In the genomic region with DNA sequence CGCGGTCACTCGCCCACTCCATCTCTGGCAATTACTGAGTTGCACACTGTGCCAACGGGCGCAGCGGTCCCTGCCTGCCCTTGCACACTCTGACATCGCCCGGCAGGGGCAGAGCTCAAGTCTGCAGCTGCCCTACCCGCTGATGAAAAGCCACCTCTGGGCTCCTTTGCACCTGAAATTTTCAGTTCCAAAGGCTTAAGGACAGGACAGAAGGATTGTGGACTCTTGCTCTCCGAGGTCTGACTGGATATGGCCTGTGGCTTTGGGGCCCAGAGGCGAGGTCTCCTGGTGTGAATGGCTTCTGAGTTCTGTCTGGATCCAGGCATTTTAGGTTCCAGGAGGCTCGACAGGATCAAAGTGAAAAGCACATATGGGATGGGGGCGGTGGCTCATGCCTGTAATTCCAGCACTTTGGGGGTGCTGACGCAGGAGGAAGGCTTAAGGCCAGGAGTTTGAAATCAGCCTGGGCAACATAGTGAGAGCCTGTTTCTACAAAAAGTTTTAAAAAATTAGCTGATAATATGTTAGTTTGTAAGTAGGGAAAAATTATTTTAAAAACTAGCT, we compare ENCODE assay signal across 23 cellular contexts.
A peak's percentile ranks its signal among the peaks of the same experiment; 100 is the strongest.
DNase-seq lines count a peak whose midpoint lies in the region; ATAC-seq, FAIRE-seq and TF ChIP-seq lines count a peak whose summit lies in the region.
"Had no signal": no experiment of that assay in that cellular context is flagged by ENCODE, and none has a peak within 500 bp of the region (broad histone marks: within the 10 kb centered on the region; RNA-seq: fewer than 3 reads in every experiment).

No MANE protein-coding gene starts in this region.

- H3K27me3 ChIP-seq in HepG2 (ENCODE audit: control insufficient read depth in 1 of 2, insufficient read depth in 2 of 2, low read length in 2 of 2) (peaks cover 0 to 20% of the 10 kb centered on the region in 2 experiments; a peak in 1 of 5 replicates), right lobe of liver (no peaks in the 10 kb centered on the region), ascending aorta (no peaks in the 10 kb centered on the region)
- H3K27me3 ChIP-seq: thyroid gland had no signal

- H3K4me3 ChIP-seq in HepG2 (replicated peaks in 1 of 3; ENCODE audit: insufficient read depth in 1 of 3, low read depth in 2 of 3, low read length in 3 of 3) (no peak overlapping the region), right lobe of liver (no peak overlapping the region), ascending aorta (no peak overlapping the region)
- H3K4me3 ChIP-seq: breast epithelium, HAP-1, lung, thyroid gland had no signal

- no peak for DNase-seq in HepG2 (ENCODE audit: low spot score)
- DNase-seq in right lobe of liver: no peak
- DNase-seq in RPMI8226: peak; percentile 23
- DNase-seq in naive B cell: no peak
- DNase-seq in NCI-H526 treated with DMSO at 0.1 percent for 48 hours (lab: John Stamatoyannopoulos, UW): no peak
- DNase-seq in ascending aorta (ENCODE audit: low spot score in 2 of 2): no peak
- no peak for DNase-seq in EL
- DNase-seq: activated CD4-positive, alpha-beta T cell treated with anti-CD3 and anti-CD28 coated beads, Interleukin-2, amount 50 U/mL, for 4 hours; activated naive CD4-positive, alpha-beta T cell treated with anti-CD3 and anti-CD28 coated beads, Interleukin-2, amount 50 U/mL, for 16 hours; amniotic stem cell; DMS53; effector CD8-positive, alpha-beta T cell; GDM1; glutamatergic neuron; NCI-H446 treated with DMSO at 0.1 percent for 48 hours; stimulated activated CD4-positive, alpha-beta T cell treated with anti-CD3 and anti-CD28 coated beads, Interleukin-15, amount 100 ng/mL, for 24 hours; stimulated activated naive CD8-positive, alpha-beta T cell treated with anti-CD3 and anti-CD28 coated beads, Interleukin-15, amount 100 ng/mL, for 72 hours; thyroid gland had no signal

- intact Hi-C loops in HepG2 (cut with micrococcal nuclease; ENCODE audit: unreplicated experiment): no loop called here
- intact Hi-C loops in right lobe of liver (cut with DNase I): no loop called here
- intact Hi-C loops in ascending aorta (cut with DNase I): no loop called here

- no peaks in the 10 kb centered on the region for H3K9me3 Mint-ChIP-seq in naive B cell
- H3K9me3 Mint-ChIP-seq: activated T-helper 1 cell treated with anti-CD3 and anti-CD28 coated beads, Interleukin-12 subunit alpha, Interleukin-12 subunit beta, Interleukin-2, Interleukin-4 antibody, amounts not matched to agents 30 ng/mL and 10 ng/mL and 1 ng/mL, durations not matched to agents 14 hours and 24 hours and 36 hours; stimulated activated naive CD8-positive, alpha-beta T cell treated with anti-CD3 and anti-CD28 coated beads, Interleukin-15, amount 100 ng/mL, for 72 hours had no signal

- CTCF ChIA-PET in HepG2 (lab: Yijun Ruan, JAX; ENCODE audit: low intra/inter-chr PET ratio, low total read pairs): no interaction called here

- no peaks in the 10 kb centered on the region for H4K20me1 ChIP-seq in HepG2 (ENCODE audit: insufficient read depth, low read length)

- peaks cover 17% of the 10 kb centered on the region for H3K4me1 ChIP-seq in HepG2 (ENCODE audit: insufficient read depth, low read length)
- no peaks in the 10 kb centered on the region for H3K4me1 ChIP-seq in right lobe of liver
- H3K4me1 ChIP-seq in ascending aorta: no peaks in the 10 kb centered on the region
- H3K4me1 ChIP-seq: breast epithelium, HAP-1, thyroid gland had no signal

- no peaks in the 10 kb centered on the region for H3K27me3 Mint-ChIP-seq in naive B cell

- in situ Hi-C loops in HepG2 (cut with HindIII; ENCODE audit: extremely low pct_ligation_motif_present, low pct_unique_long_range_greater_than_20kb): no loop called here

- BruUV-seq in HepG2 (replicated peaks; lab: Mats Ljungman, UMichigan): no TSS peak

- TF ChIP-seq POLR2A in HepG2 (IDR thresholded peaks at IDR 0.05; ENCODE audit: insufficient read depth in 1 of 2, low read depth in 2 of 2, low read length in 2 of 2): no peak
- no peak for TF ChIP-seq POLR2A in right lobe of liver (IDR thresholded peaks at IDR 0.05)

- no peak overlapping the region for H3K27ac ChIP-seq in HepG2 (ENCODE audit: extremely low read length, insufficient read depth, low read length)
- no peak overlapping the region for H3K27ac ChIP-seq in right lobe of liver
- no peak overlapping the region for H3K27ac ChIP-seq in ascending aorta
- H3K27ac ChIP-seq: breast epithelium, thyroid gland had no signal

- TF ChIP-seq EP300 in HepG2 (IDR thresholded peaks at IDR 0.05; ENCODE audit: low read depth in 2 of 2, low read length in 2 of 2): no peak
- TF ChIP-seq EP300 in HepG2 (CRISPR knock-in tag; IDR thresholded peaks at IDR 0.05; ENCODE audit: borderline replicate concordance): no peak

- peak; percentile 77 for ATAC-seq in HepG2
- ATAC-seq in right lobe of liver: no peak
- ATAC-seq in naive B cell (ENCODE audit: low read depth in 2 of 2): no peak
- no peak for ATAC-seq in HG03135 (IDR thresholded peaks at IDR 0.05; ENCODE audit: unreplicated experiment)
- ATAC-seq: stimulated activated naive CD8-positive, alpha-beta T cell treated with anti-CD3 and anti-CD28 coated beads, Interleukin-15, amount 100 ng/mL, for 72 hours had no signal

- H3K9me3 ChIP-seq in HepG2 (ENCODE audit: low read length) (no peaks in the 10 kb centered on the region), right lobe of liver (no peaks in the 10 kb centered on the region), ascending aorta (no peaks in the 10 kb centered on the region)
- H3K9me3 ChIP-seq: breast epithelium, HAP-1, thyroid gland had no signal

- no peaks in the 10 kb centered on the region for H3K79me2 ChIP-seq in HepG2 (ENCODE audit: insufficient read depth, low read length)

- no peak for TF ChIP-seq RAD21 in HepG2 (CRISPR knock-in tag; IDR thresholded peaks at IDR 0.05)

- WGBS in HepG2 (ENCODE audit: low lambda C conversion rate): 19% methylated on average over 6 of the region's 14 CpGs
- 85% methylated on average over 4 of the region's 14 CpGs for WGBS in right lobe of liver (ENCODE audit: insufficient coverage, low coverage, low lambda C conversion rate, missing lambda C conversion rate)

- H2AFZ ChIP-seq in HepG2 (ENCODE audit: low read length): no peak overlapping the region

- POLR2A ChIA-PET in HepG2 (lab: Yijun Ruan, JAX): no interaction called here

- H3K4me2 ChIP-seq in HepG2 (ENCODE audit: low read depth, low read length): peak overlapping the region; percentile 29; the same call in 1 of the 2 replicates

- H3K27ac Mint-ChIP-seq in naive B cell: peak overlapping the region in 5 of 6 donors; percentile 11 to 88 (median 74)
- H3K27ac Mint-ChIP-seq: activated T-helper 1 cell treated with anti-CD3 and anti-CD28 coated beads, Interleukin-12 subunit alpha, Interleukin-12 subunit beta, Interleukin-2, Interleukin-4 antibody, amounts not matched to agents 30 ng/mL and 10 ng/mL and 1 ng/mL, durations not matched to agents 14 hours and 24 hours and 36 hours; stimulated activated naive CD8-positive, alpha-beta T cell treated with anti-CD3 and anti-CD28 coated beads, Interleukin-15, amount 100 ng/mL, for 72 hours had no signal

- no peak overlapping the region for H3K9ac ChIP-seq in HepG2 (ENCODE audit: insufficient read depth, low read depth, low read length)

- FAIRE-seq in HepG2 (lab: Jason Lieb, UNC): no peak

- no peak overlapping the region for H3K4me3 Mint-ChIP-seq in naive B cell
- H3K4me3 Mint-ChIP-seq: activated T-helper 1 cell treated with anti-CD3 and anti-CD28 coated beads, Interleukin-12 subunit alpha, Interleukin-12 subunit beta, Interleukin-2, Interleukin-4 antibody, amounts not matched to agents 30 ng/mL and 10 ng/mL and 1 ng/mL, durations not matched to agents 14 hours and 24 hours and 36 hours; stimulated activated naive CD8-positive, alpha-beta T cell treated with anti-CD3 and anti-CD28 coated beads, Interleukin-15, amount 100 ng/mL, for 72 hours had no signal

- H3K36me3 ChIP-seq in HepG2 (replicated peaks in 1 of 2; ENCODE audit: control insufficient read depth in 1 of 2, insufficient read depth in 2 of 2, low read length in 2 of 2) (no peaks in the 10 kb centered on the region), right lobe of liver (no peaks in the 10 kb centered on the region), ascending aorta (no peaks in the 10 kb centered on the region)
- H3K36me3 ChIP-seq: breast epithelium, HAP-1, thyroid gland had no signal

- H3K36me3 Mint-ChIP-seq in naive B cell: peaks cover 0 to 1% of the 10 kb centered on the region in 2 donors

- TF ChIP-seq CTCF in HepG2 (CRISPR knock-in tag; IDR thresholded peaks at IDR 0.05): no peak
- TF ChIP-seq CTCF in right lobe of liver (IDR thresholded peaks at IDR 0.05): no peak
- TF ChIP-seq CTCF in ascending aorta (IDR thresholded peaks at IDR 0.05): no peak

- H3K4me1 Mint-ChIP-seq in naive B cell: peaks cover 46 to 71% (median 55%) of the 10 kb centered on the region in 3 donors
- H3K4me1 Mint-ChIP-seq: stimulated activated naive CD8-positive, alpha-beta T cell treated with anti-CD3 and anti-CD28 coated beads, Interleukin-15, amount 100 ng/mL, for 72 hours had no signal

TF ChIP-seq in HepG2, 621 proteins besides CTCF, POLR2A, EP300 and RAD21 (continues in another document):
- no peak for TF ChIP-seq TSC22D2 (CRISPR knock-in tag; IDR thresholded peaks at IDR 0.05; ENCODE audit: borderline replicate concordance)
- TF ChIP-seq HNRNPL (IDR thresholded peaks at IDR 0.05; ENCODE audit: low read depth, low read length): 0 out of 2 replicates have a peak, but pooled peaks have one; percentile 49
- TF ChIP-seq NR2F6 (IDR thresholded peaks at IDR 0.05): no peak
- no peak for TF ChIP-seq NR2F6 (CRISPR knock-in tag; IDR thresholded peaks at IDR 0.05)
- TF ChIP-seq ZFAT (CRISPR knock-in tag; conservative IDR thresholded peaks at IDR 0.05): no peak
- no peak for TF ChIP-seq HMGA1 (CRISPR knock-in tag; conservative IDR thresholded peaks at IDR 0.05)
